8 cellular contexts compared by ENCODE assay signal in genomic region chr11:59616396-59616982, GRCh38. TPM values are rescaled to one million over a fixed set of nuclear protein-coding genes. Genes with fewer than 3 reads are reported as not detected.
A peak's percentile ranks its signal among the peaks of the same experiment; 100 is the strongest.
DNase-seq lines count a peak whose midpoint lies in the region; ATAC-seq and TF ChIP-seq lines count a peak whose summit lies in the region.

No MANE protein-coding gene starts in this region.

- no peak overlapping the region for H2BK5ac ChIP-seq in neuronal stem cell (ENCODE audit: low read length)

- no peak overlapping the region for H3K9ac ChIP-seq in neuronal stem cell (ENCODE audit: low read depth, low read length, poor library complexity)

- H4K8ac ChIP-seq in neuronal stem cell (ENCODE audit: low read depth, low read length) = no peak overlapping the region

- no peak overlapping the region for H3K14ac ChIP-seq in neuronal stem cell (ENCODE audit: low read length)

- peak overlapping the region; percentile 56 for H3K4me2 ChIP-seq in neuronal stem cell (ENCODE audit: insufficient read depth, low read length, poor library complexity, severe bottlenecking)

- H3K79me1 ChIP-seq in neuronal stem cell (ENCODE audit: low read depth, low read length) = no peaks in the 10 kb centered on the region

- no peak for ATAC-seq in GM18520 (IDR thresholded peaks at IDR 0.05; ENCODE audit: unreplicated experiment)

- WGBS in neuronal stem cell (ENCODE audit: extremely low coverage in 2 of 2, insufficient read length in 2 of 2, insufficient replicate concordance in 1 of 2), 2 donors = no CpG with 5 or more reads among the region's 18 CpGs

- no peak overlapping the region for H3K4ac ChIP-seq in neuronal stem cell (ENCODE audit: low read length)

- H3K4me1 ChIP-seq in neuronal stem cell (ENCODE audit: control insufficient read depth in 2 of 2, insufficient read depth in 1 of 2, low read depth in 1 of 2, low read length in 2 of 2) = peaks cover 5 to 14% of the 10 kb centered on the region in 2 donors

- no peak overlapping the region for H2BK120ac ChIP-seq in neuronal stem cell (ENCODE audit: low read depth, low read length)

- H4K91ac ChIP-seq in neuronal stem cell (ENCODE audit: low read depth, low read length, poor library complexity) = no peak overlapping the region

- no peak overlapping the region for H2BK12ac ChIP-seq in neuronal stem cell (ENCODE audit: low read length)

- peak overlapping the region; percentile 71 for H3K27ac ChIP-seq in neuronal stem cell (replicated peaks; ENCODE audit: low read length)

- H3K23ac ChIP-seq in neuronal stem cell (ENCODE audit: low read depth, low read length, poor library complexity) = no peak overlapping the region

- no peak overlapping the region for H2BK15ac ChIP-seq in neuronal stem cell (ENCODE audit: low read length)

- DNase-seq in GM12864 (ENCODE audit: low read depth) = no peak
- peak; percentile 17 for DNase-seq in RPMI8226
- no peak for DNase-seq in epithelial cell of proximal tubule (ENCODE audit: low read depth)
- no peak for DNase-seq in neuronal stem cell (ENCODE audit: low spot score)
- DNase-seq in activated CD8-positive, alpha-beta memory T cell treated with anti-CD3 and anti-CD28 coated beads for 24 hours = no peak
- no peak for DNase-seq in T1000 (lab: John Stamatoyannopoulos, UW)
- no peak for DNase-seq in kidney glomerular epithelial cell (lab: John Stamatoyannopoulos, UW)

- peaks cover 0 to 17% of the 10 kb centered on the region in 2 donors for H3K36me3 ChIP-seq in neuronal stem cell (replicated peaks in 1 of 2; ENCODE audit: control insufficient read depth in 2 of 2, insufficient read depth in 2 of 2, low read length in 2 of 2)

- no peaks in the 10 kb centered on the region for H3K9me3 ChIP-seq in neuronal stem cell (replicated peaks in 1 of 2; ENCODE audit: control insufficient read depth in 2 of 2, insufficient read depth in 1 of 2, low read depth in 1 of 2, low read length in 2 of 2)

- H3K27me3 ChIP-seq in neuronal stem cell (ENCODE audit: control insufficient read depth in 3 of 3, insufficient read depth in 3 of 3, low read depth in 1 of 3, low read length in 3 of 3) = no peaks in the 10 kb centered on the region

- H3K4me3 ChIP-seq in GM12864 (ENCODE audit: low read depth, low read length) (peak overlapping the region; percentile 81), epithelial cell of proximal tubule (ENCODE audit: low read depth, low read length) (peak overlapping the region; percentile 58), neuronal stem cell (ENCODE audit: low read length in 2 of 2) (peak overlapping the region; percentile 54 to 83)

- no peak overlapping the region for H2AK5ac ChIP-seq in neuronal stem cell (ENCODE audit: low read depth, low read length)

- TF ChIP-seq CTCF in GM12864 (IDR thresholded peaks at IDR 0.05; ENCODE audit: low read depth, low read length, missing control alignments) = no peak
- no peak for TF ChIP-seq CTCF in epithelial cell of proximal tubule (conservative IDR thresholded peaks at IDR 0.05; ENCODE audit: low read depth, low read length)

- H2AFZ ChIP-seq in neuronal stem cell (ENCODE audit: low read length) = peak overlapping the region; percentile 90

- H3K18ac ChIP-seq in neuronal stem cell (ENCODE audit: low read length) = no peak overlapping the region

RNA-seq across cellular contexts. Expression of gene OSBP, which starts 0.9 kb away (rescaled TPM):
- total RNA-seq in epithelial cell of proximal tubule = 12.3 and 15.1 TPM in 2 replicates
- 13.6 TPM for polyA plus RNA-seq in neuronal stem cell (2013, experiment 1 of 2)
- 13.8 TPM for polyA plus RNA-seq in neuronal stem cell (2013, experiment 2 of 2)

RNA-seq across cellular contexts. Expression of gene PATL1, which starts 52.3 kb away (rescaled TPM):
- total RNA-seq in epithelial cell of proximal tubule = 19.3 and 21.9 TPM in 2 replicates
- polyA plus RNA-seq in neuronal stem cell (2013, experiment 1 of 2) = 26.6 TPM
- polyA plus RNA-seq in neuronal stem cell (2013, experiment 2 of 2) = 26.8 TPM
